In the genomic region with DNA sequence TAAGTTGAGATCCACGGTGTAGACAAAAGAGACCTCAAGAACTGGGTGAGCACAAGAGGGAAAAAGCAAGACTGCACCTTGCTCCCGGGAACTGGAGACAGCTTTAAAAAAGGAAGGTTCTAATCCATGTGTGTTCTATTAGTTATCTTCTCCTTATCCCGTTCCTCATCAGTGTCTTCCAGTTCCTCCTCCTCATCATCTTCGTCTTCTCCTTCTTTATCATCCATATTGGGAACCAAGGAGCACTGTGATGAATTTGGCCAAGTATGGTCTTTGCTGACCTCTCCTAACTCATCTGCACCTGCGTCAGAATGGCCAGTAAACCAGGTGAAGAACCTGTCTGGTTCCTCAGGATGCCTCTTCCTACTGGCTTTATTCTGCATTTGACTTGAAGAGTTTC, we compare ENCODE assay signal across 13 cellular contexts.
"Had no signal": no experiment of that assay in that cellular context is flagged by ENCODE, and none has a peak within 500 bp of the region (broad histone marks: within the 10 kb centered on the region; RNA-seq: fewer than 3 reads in every experiment).

No MANE protein-coding gene starts in this region.

- DNase-seq: activated naive CD4-positive, alpha-beta T cell treated with anti-CD3 and anti-CD28 coated beads, Interleukin-2, amount 50 U/mL, for 16 hours; anterior cingulate cortex; dorsolateral prefrontal cortex; esophagus squamous epithelium; foreskin fibroblast; left cardiac atrium; sigmoid colon; SK-N-SH; stimulated activated naive CD8-positive, alpha-beta T cell treated with anti-CD3 and anti-CD28 coated beads, Interleukin-15, Interleukin-2, amounts not matched to agents 100 U/mL and 50 U/mL, for 24 hours; T-helper 2 cell had no signal

- H3K27me3 Mint-ChIP-seq: activated T-helper 17 cell treated with anti-CD3 and anti-CD28 coated beads, Interleukin-2, amount 50 U/mL, for 72 hours had no signal

- H3K4me3 ChIP-seq: dorsolateral prefrontal cortex, esophagus squamous epithelium, lung, sigmoid colon had no signal

- H3K4me2 ChIP-seq: SK-N-SH had no signal

- H3K9ac ChIP-seq: SK-N-SH had no signal

- H3K27ac ChIP-seq: dorsolateral prefrontal cortex, sigmoid colon had no signal

- H3K9me3 ChIP-seq: esophagus squamous epithelium, sigmoid colon, SK-N-SH had no signal

- H3K9me3 Mint-ChIP-seq: activated T-helper 17 cell treated with anti-CD3 and anti-CD28 coated beads, Interleukin-2, amount 50 U/mL, for 72 hours; nephron had no signal

- H3K4me3 Mint-ChIP-seq: activated T-helper 17 cell treated with anti-CD3 and anti-CD28 coated beads, Interleukin-2, amount 50 U/mL, for 72 hours; nephron had no signal

- H3K27me3 ChIP-seq: dorsolateral prefrontal cortex, esophagus squamous epithelium, sigmoid colon had no signal

- H3K27ac Mint-ChIP-seq: nephron had no signal

- ATAC-seq: activated T-helper 17 cell treated with anti-CD3 and anti-CD28 coated beads, Interleukin-2, amount 50 U/mL, for 72 hours; left cardiac atrium; stimulated activated naive CD8-positive, alpha-beta T cell treated with anti-CD3 and anti-CD28 coated beads, Interleukin-15, Interleukin-2, amounts not matched to agents 100 U/mL and 50 U/mL, for 24 hours had no signal
